14 cellular contexts compared by ENCODE assay signal in the genomic region with DNA sequence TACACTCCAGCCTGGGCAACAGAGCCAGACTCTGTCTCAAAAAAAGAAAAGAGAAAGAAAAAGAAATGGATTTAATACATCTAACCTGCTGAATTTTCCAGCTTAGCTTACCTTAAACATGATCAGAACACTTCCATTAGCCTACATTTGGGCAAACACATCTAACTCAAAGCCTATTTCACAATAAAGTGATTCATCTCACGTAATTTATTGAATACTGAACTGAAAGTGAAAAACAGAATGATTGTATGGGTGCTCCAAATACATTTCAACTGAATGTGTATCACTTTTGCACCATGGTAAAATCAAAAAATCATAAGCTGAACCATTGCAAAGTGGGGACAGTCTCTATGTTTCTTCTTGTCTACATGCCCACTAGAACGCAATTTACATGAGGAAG.
"Had no signal": no experiment of that assay in that cellular context is flagged by ENCODE, and none has a peak within 500 bp of the region (broad histone marks: within the 10 kb centered on the region; RNA-seq: fewer than 3 reads in every experiment).

No MANE protein-coding gene starts in this region.

- ATAC-seq: left cardiac atrium; lower lobe of right lung; naive thymus-derived CD4-positive, alpha-beta T cell; stimulated activated memory B cell treated with anti-CD40 and anti-IgM and Interleukin-4, amounts not matched to agents 10 μg/mL and 1 μg/mL and 100 μg/mL, for 72 hours had no signal

- H3K9me3 ChIP-seq: lower lobe of right lung, tibial artery, vagina had no signal

- H3K27ac ChIP-seq: lower lobe of right lung, skin epidermis, tibial artery, vagina had no signal

- H3K4me3 ChIP-seq: lower lobe of right lung, skin epidermis, tibial artery, vagina had no signal

- H3K27me3 ChIP-seq: tibial artery, vagina had no signal

- DNase-seq: activated CD4-positive, alpha-beta memory T cell treated with anti-CD3 and anti-CD28 coated beads, Interleukin-2, amount 10 ng/mL, durations not matched to agents 7 days and 5 days; activated CD4-positive, alpha-beta T cell treated with anti-CD3 and anti-CD28 coated beads for 1 hour; activated CD8-positive, alpha-beta memory T cell treated with anti-CD3 and anti-CD28 coated beads, Interleukin-2, amount 50 U/mL, for 4 hours; anterior cingulate cortex; endodermal cell; immature natural killer cell; left cardiac atrium; lower lobe of right lung; naive thymus-derived CD4-positive, alpha-beta T cell; retina; tibial artery had no signal
